Comparison of ENCODE assay signal across 9 cellular contexts in genomic region chr12:50056629-50056976, GRCh38. TPM values are rescaled to one million over a fixed set of nuclear protein-coding genes. Genes with fewer than 3 reads are reported as not detected.
A peak's percentile ranks its signal among the peaks of the same experiment; 100 is the strongest.
DNase-seq lines count a peak whose midpoint lies in the region; ATAC-seq and TF ChIP-seq lines count a peak whose summit lies in the region.
"Had no signal": no experiment of that assay in that cellular context is flagged by ENCODE, and none has a peak within 500 bp of the region (broad histone marks: within the 10 kb centered on the region; RNA-seq: fewer than 3 reads in every experiment).

No MANE protein-coding gene starts in this region.

- H3K4me3 ChIP-seq in ACC112 (ENCODE audit: low read depth, low read length) (peak overlapping the region; percentile 87), astrocyte of the cerebellum (ENCODE audit: low read depth, low read length) (peak overlapping the region; percentile 51), muscle layer of duodenum (ENCODE audit: low read depth in 1 of 2, low read length in 2 of 2) (peak overlapping the region; percentile 64 to 81)

- ATAC-seq in esophagus mucosa = no peak
- ATAC-seq in GM18907 (IDR thresholded peaks at IDR 0.05; ENCODE audit: unreplicated experiment) = no peak
- ATAC-seq in HG03135 (IDR thresholded peaks at IDR 0.05; ENCODE audit: unreplicated experiment) = no peak

- no peaks in the 10 kb centered on the region for H3K9me3 Mint-ChIP-seq in HFFc6

- peak overlapping the region; percentile 86 for H3K4me3 Mint-ChIP-seq in HFFc6

- H3K4me1 ChIP-seq in ACC112 (ENCODE audit: control insufficient read depth, insufficient read depth, low read length, unreplicated experiment) (peaks cover 5% of the 10 kb centered on the region), muscle layer of duodenum (ENCODE audit: control insufficient read depth in 1 of 2, insufficient read depth in 2 of 2, low read length in 2 of 2) (peaks cover 10 to 32% of the 10 kb centered on the region in 2 donors)

- H3K27ac ChIP-seq in ACC112 (ENCODE audit: low read depth, low read length) (no peak overlapping the region), muscle layer of duodenum (ENCODE audit: low read length) (no peak overlapping the region)

- DNase-seq in HFFc6 = no peak
- DNase-seq in astrocyte of the cerebellum (ENCODE audit: low read depth) = no peak
- no peak for DNase-seq in iPS-NIHi11 (ENCODE audit: low spot score)

- no peak for TF ChIP-seq CTCF in HFFc6 (IDR thresholded peaks at IDR 0.05)
- TF ChIP-seq CTCF in astrocyte of the cerebellum (IDR thresholded peaks at IDR 0.05; ENCODE audit: low read depth, low read length, missing control alignments) = no peak

- no peaks in the 10 kb centered on the region for H3K36me3 Mint-ChIP-seq in HFFc6 (ENCODE audit: low read depth)

- H3K27me3 ChIP-seq in ACC112 (ENCODE audit: insufficient read depth, low read length) = peaks cover 28% of the 10 kb centered on the region
- H3K27me3 ChIP-seq in muscle layer of duodenum (ENCODE audit: low read depth, low read length) = peaks cover 11% of the 10 kb centered on the region

- in situ Hi-C loops in astrocyte of the cerebellum (cut with HindIII; ENCODE audit: low sequenced_read_pairs) = no loop called here

- no peak overlapping the region for H2AFZ ChIP-seq in ACC112 (ENCODE audit: low read length, unreplicated experiment)

- no peak overlapping the region for H3K27ac Mint-ChIP-seq in HFFc6

- no peaks in the 10 kb centered on the region for H3K36me3 ChIP-seq in ACC112 (ENCODE audit: insufficient read depth, low read length)
- no peaks in the 10 kb centered on the region for H3K36me3 ChIP-seq in muscle layer of duodenum (ENCODE audit: control insufficient read depth in 1 of 2, insufficient read depth in 2 of 2, low read length in 2 of 2)

- H3K4me1 Mint-ChIP-seq in HFFc6 (ENCODE audit: low read depth) = peaks cover 24% of the 10 kb centered on the region

- H3K9me3 ChIP-seq in muscle layer of duodenum (ENCODE audit: control insufficient read depth in 1 of 2, low read length in 2 of 2) = no peaks in the 10 kb centered on the region

- peaks cover 25% of the 10 kb centered on the region for H3K27me3 Mint-ChIP-seq in HFFc6 (ENCODE audit: insufficient read depth)

- H3K79me2 ChIP-seq in ACC112 (ENCODE audit: control insufficient read depth, insufficient read depth, low read length, unreplicated experiment) = no peaks in the 10 kb centered on the region

RNA-seq across cellular contexts. Expression of gene ASIC1, which starts 0.8 kb away (rescaled TPM):
- 1 to 10 TPM; 1.3 to 2.4 (median 1.6) TPM for total RNA-seq in HFFc6 (2021; fragmentation: NEBNext Ultra II Directional; extraction: Animal tissue kit (Norgen Biotek cat#: 25700))
- total RNA-seq in esophagus mucosa = 2.1 TPM

RNA-seq across cellular contexts. Expression of gene SMARCD1, which starts 28.5 kb away (rescaled TPM):
- total RNA-seq in HFFc6 (2021; fragmentation: NEBNext Ultra II Directional; extraction: Animal tissue kit (Norgen Biotek cat#: 25700)) = 10 to 100 TPM; 37.6 to 59.1 (median 44.2) TPM
- total RNA-seq in esophagus mucosa = 28.8 TPM

RNA-seq across cellular contexts. Expression of gene RACGAP1, which starts 31.3 kb away (rescaled TPM):
- total RNA-seq in HFFc6 (2021; fragmentation: NEBNext Ultra II Directional; extraction: Animal tissue kit (Norgen Biotek cat#: 25700)) = 100 to 1,000 TPM in 5 of 6 experiments, 10 to 100 TPM in 1; 52.6 to 119 (median 104) TPM
- 47.6 TPM for total RNA-seq in esophagus mucosa

RNA-seq across cellular contexts. Expression of gene GPD1, which starts 47.2 kb away (rescaled TPM):
- under 1 TPM in 1 of 6 experiments, not detected in 5; 0.20 TPM for total RNA-seq in HFFc6 (2021; fragmentation: NEBNext Ultra II Directional; extraction: Animal tissue kit (Norgen Biotek cat#: 25700))
- 0.56 TPM for total RNA-seq in esophagus mucosa
- total RNA-seq: H4 had no signal

RNA-seq across cellular contexts. Expression of gene COX14, which starts 55.4 kb away (rescaled TPM):
- 10 to 100 TPM; 44.4 to 77.8 (median 53.4) TPM for total RNA-seq in HFFc6 (2021; fragmentation: NEBNext Ultra II Directional; extraction: Animal tissue kit (Norgen Biotek cat#: 25700))
- 37.9 TPM for total RNA-seq in esophagus mucosa
